In the genomic region with DNA sequence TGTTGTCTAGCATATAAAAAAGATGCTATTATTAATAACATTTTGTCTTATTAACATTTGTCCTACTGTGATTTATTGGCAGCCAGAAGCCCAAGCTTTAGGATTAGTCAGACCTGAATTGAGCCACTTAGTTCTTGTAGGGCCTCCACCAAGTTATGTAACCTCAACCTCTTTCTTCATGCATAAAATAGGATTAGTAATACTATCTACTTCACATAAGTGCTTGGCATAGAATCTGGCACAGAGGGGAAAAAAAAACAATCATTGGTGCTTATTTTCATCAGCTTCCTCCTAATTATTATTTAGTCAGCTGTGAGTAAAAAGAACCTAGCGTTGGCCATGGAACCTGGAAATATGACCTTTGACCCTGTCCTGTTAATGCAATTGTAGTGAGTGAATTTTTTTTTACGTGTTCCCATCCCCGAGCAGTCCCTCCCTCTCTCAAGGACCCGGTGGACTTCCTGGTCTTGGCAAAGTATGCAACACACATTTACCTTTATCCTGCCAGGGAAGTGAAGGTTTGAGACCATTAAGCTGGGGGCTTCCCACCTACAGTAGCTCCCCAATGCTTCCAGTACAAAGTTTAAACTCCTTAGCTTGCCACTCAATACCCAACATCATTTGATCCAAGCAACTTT, we compare ENCODE assay signal across 15 cellular contexts.
"Had no signal": no experiment of that assay in that cellular context is flagged by ENCODE, and none has a peak within 500 bp of the region (broad histone marks: within the 10 kb centered on the region; RNA-seq: fewer than 3 reads in every experiment).

No MANE protein-coding gene starts in this region.

- H3K36me3 Mint-ChIP-seq: activated naive CD8-positive, alpha-beta T cell treated with anti-CD3 and anti-CD28 coated beads, Interleukin-2, amount 10 ng/mL, durations not matched to agents 7 days and 5 days had no signal

- H3K27ac ChIP-seq: cardiac muscle cell, gastroesophageal sphincter, skin epidermis, transverse colon, WERI-Rb-1 had no signal

- H3K27ac Mint-ChIP-seq: activated CD8-positive, alpha-beta T cell treated with anti-CD3 and anti-CD28 coated beads for 36 hours; activated naive CD8-positive, alpha-beta T cell treated with anti-CD3 and anti-CD28 coated beads, Interleukin-2, amount 10 ng/mL, durations not matched to agents 7 days and 5 days; stimulated activated naive B cell treated with anti-CD40 and anti-IgM and Interleukin-4, amounts not matched to agents 10 μg/mL and 1 μg/mL and 100 μg/mL, for 72 hours had no signal

- ATAC-seq: activated CD8-positive, alpha-beta T cell treated with anti-CD3 and anti-CD28 coated beads for 36 hours; gastroesophageal sphincter; stimulated activated naive B cell treated with anti-CD40 and anti-IgM and Interleukin-4, amounts not matched to agents 10 μg/mL and 1 μg/mL and 100 μg/mL, for 72 hours had no signal

- H3K9me3 Mint-ChIP-seq: activated CD8-positive, alpha-beta T cell treated with anti-CD3 and anti-CD28 coated beads for 36 hours had no signal

- H3K4me1 ChIP-seq: transverse colon had no signal

- H3K4me1 Mint-ChIP-seq: stimulated activated naive B cell treated with anti-CD40 and anti-IgM and Interleukin-4, amounts not matched to agents 10 μg/mL and 1 μg/mL and 100 μg/mL, for 72 hours had no signal

- H3K27me3 ChIP-seq: cardiac muscle cell, gastroesophageal sphincter, transverse colon had no signal

- H3K9me3 ChIP-seq: gastroesophageal sphincter, transverse colon had no signal

- H3K36me3 ChIP-seq: cardiac muscle cell, gastroesophageal sphincter, transverse colon, WERI-Rb-1 had no signal

- FAIRE-seq: colon, kidney had no signal

- H3K4me3 Mint-ChIP-seq: activated CD8-positive, alpha-beta T cell treated with anti-CD3 and anti-CD28 coated beads for 36 hours; activated naive CD8-positive, alpha-beta T cell treated with anti-CD3 and anti-CD28 coated beads, Interleukin-2, amount 10 ng/mL, durations not matched to agents 7 days and 5 days; stimulated activated naive B cell treated with anti-CD40 and anti-IgM and Interleukin-4, amounts not matched to agents 10 μg/mL and 1 μg/mL and 100 μg/mL, for 72 hours had no signal

- H3K4me3 ChIP-seq: cardiac muscle cell, gastroesophageal sphincter, skin epidermis, transverse colon had no signal

- DNase-seq: activated CD4-positive, alpha-beta T cell treated with anti-CD3 and anti-CD28 coated beads for 4 hours; activated CD8-positive, alpha-beta memory T cell treated with anti-CD3 and anti-CD28 coated beads, Interleukin-2, amount 50 U/mL, for 48 hours; activated CD8-positive, alpha-beta T cell treated with anti-CD3 and anti-CD28 coated beads for 36 hours; activated naive CD8-positive, alpha-beta T cell treated with anti-CD3 and anti-CD28 coated beads, Interleukin-2, amount 10 ng/mL, durations not matched to agents 7 days and 5 days; aorta; kidney; stimulated activated naive B cell treated with anti-CD40 and anti-IgM and Interleukin-4, amounts not matched to agents 10 μg/mL and 1 μg/mL and 100 μg/mL, for 72 hours; substantia nigra; T1000; transverse colon; WERI-Rb-1 had no signal

- H3K27me3 Mint-ChIP-seq: activated CD8-positive, alpha-beta T cell treated with anti-CD3 and anti-CD28 coated beads for 36 hours; activated naive CD8-positive, alpha-beta T cell treated with anti-CD3 and anti-CD28 coated beads, Interleukin-2, amount 10 ng/mL, durations not matched to agents 7 days and 5 days; stimulated activated naive B cell treated with anti-CD40 and anti-IgM and Interleukin-4, amounts not matched to agents 10 μg/mL and 1 μg/mL and 100 μg/mL, for 72 hours had no signal
